Comparison of ENCODE assay signal across 1 cellular context in genomic region chr2:176423819-176424218, GRCh38.
TF ChIP-seq lines count a peak whose summit lies in the region.

No MANE protein-coding gene starts in this region.

TF ChIP-seq in IMR-90, 13 proteins besides CTCF, POLR2A, EP300 and RAD21 (continued from another document):
- TF ChIP-seq RCOR1 (IDR thresholded peaks at IDR 0.05; ENCODE audit: insufficient replicate concordance, low read length) (no peak), CHD1 (IDR thresholded peaks at IDR 0.05; ENCODE audit: low read depth, low read length) (no peak), MXI1 (IDR thresholded peaks at IDR 0.05; ENCODE audit: borderline replicate concordance, low read depth, low read length) (no peak), NFE2L2 (IDR thresholded peaks at IDR 0.05; ENCODE audit: low read depth, low read length) (no peak), MAFK (IDR thresholded peaks at IDR 0.05; ENCODE audit: low read depth, low read length) (no peak)
